In genomic region chr6:149845549-149845948, GRCh38 we compare ENCODE assay signal across 1 cellular context.
TF ChIP-seq lines count a peak whose summit lies in the region.

No MANE protein-coding gene starts in this region.

TF ChIP-seq in A549, 52 proteins besides CTCF, POLR2A, EP300 and RAD21 (continued from another document):
- TF ChIP-seq ZNF302 (CRISPR knock-in tag; IDR thresholded peaks at IDR 0.05) (no peak), MAZ (IDR thresholded peaks at IDR 0.05; ENCODE audit: borderline replicate concordance, low read depth, low read length) (no peak), CHD4 (IDR thresholded peaks at IDR 0.05; ENCODE audit: borderline replicate concordance) (no peak), HDAC2 (IDR thresholded peaks at IDR 0.05) (no peak), GATA3 (IDR thresholded peaks at IDR 0.05; ENCODE audit: borderline replicate concordance) (no peak)
